36 cellular contexts compared by ENCODE assay signal in genomic region chr1:58626293-58626692, GRCh38. TPM values are rescaled to one million over a fixed set of nuclear protein-coding genes. Genes with fewer than 3 reads are reported as not detected.
"Had no signal": no experiment of that assay in that cellular context is flagged by ENCODE, and none has a peak within 500 bp of the region (broad histone marks: within the 10 kb centered on the region; RNA-seq: fewer than 3 reads in every experiment).

No MANE protein-coding gene starts in this region.

- H3K27ac ChIP-seq: adrenal gland, body of pancreas, cardiac muscle cell, colonic mucosa, gastroesophageal sphincter had no signal

- H3K4me1 ChIP-seq: adrenal gland, body of pancreas, colonic mucosa, gastroesophageal sphincter had no signal

- H3K27ac Mint-ChIP-seq: activated CD4-positive, alpha-beta memory T cell treated with anti-CD3 and anti-CD28 coated beads for 36 hours; activated CD4-positive, alpha-beta T cell treated with anti-CD3 and anti-CD28 coated beads for 36 hours; activated CD4-positive, alpha-beta T cell treated with anti-CD3 and anti-CD28 coated beads, Interleukin-2, amount 10 ng/mL, durations not matched to agents 24 days and 14 days; activated CD8-positive, alpha-beta memory T cell treated with anti-CD3 and anti-CD28 coated beads, Interleukin-2, amount 10 ng/mL, durations not matched to agents 7 days and 5 days; activated CD8-positive, alpha-beta T cell treated with anti-CD3 and anti-CD28 coated beads, Interleukin-2, amount 10 ng/mL, durations not matched to agents 7 days and 5 days; activated naive CD4-positive, alpha-beta T cell treated with anti-CD3 and anti-CD28 coated beads for 36 hours; activated naive CD4-positive, alpha-beta T cell treated with anti-CD3 and anti-CD28 coated beads, Interleukin-2, amount 50 U/mL, for 24 hours; activated naive CD8-positive, alpha-beta T cell treated with anti-CD3 and anti-CD28 coated beads for 36 hours; activated naive CD8-positive, alpha-beta T cell treated with anti-CD3 and anti-CD28 coated beads, Interleukin-2, amount 50 U/mL, for 24 hours; activated T-helper 1 cell treated with anti-CD3 and anti-CD28 coated beads, Interleukin-12 subunit alpha, Interleukin-12 subunit beta, Interleukin-2, Interleukin-4 antibody, amounts not matched to agents 30 ng/mL and 10 ng/mL and 1 ng/mL, durations not matched to agents 14 hours and 24 hours and 36 hours; activated T-helper 2 cell treated with anti-CD3 and anti-CD28 coated beads, Interferon-gamma antibody, Interleukin-2, Interleukin-4, amounts not matched to agents 10 μg/mL and 5 μg/mL and 100 μg/mL, durations not matched to agents 14 hours and 24 hours and 36 hours; T-helper 17 cell; T-helper 2 cell treated with Interferon-gamma antibody and Interleukin-4, amounts not matched to agents 5 μg/mL and 100 μg/mL, for 36 hours had no signal

- H3K4me3 ChIP-seq: adrenal gland, body of pancreas, cardiac muscle cell, colonic mucosa, esophagus squamous epithelium, gastroesophageal sphincter had no signal

- H3K4me3 Mint-ChIP-seq: activated CD4-positive, alpha-beta memory T cell treated with anti-CD3 and anti-CD28 coated beads for 36 hours; activated CD4-positive, alpha-beta T cell treated with anti-CD3 and anti-CD28 coated beads for 36 hours; activated CD4-positive, alpha-beta T cell treated with anti-CD3 and anti-CD28 coated beads, Interleukin-2, amount 10 ng/mL, durations not matched to agents 24 days and 14 days; activated CD8-positive, alpha-beta memory T cell treated with anti-CD3 and anti-CD28 coated beads, Interleukin-2, amount 10 ng/mL, durations not matched to agents 7 days and 5 days; activated CD8-positive, alpha-beta T cell treated with anti-CD3 and anti-CD28 coated beads, Interleukin-2, amount 10 ng/mL, durations not matched to agents 7 days and 5 days; activated naive CD4-positive, alpha-beta T cell treated with anti-CD3 and anti-CD28 coated beads for 36 hours; activated naive CD4-positive, alpha-beta T cell treated with anti-CD3 and anti-CD28 coated beads, Interleukin-2, amount 50 U/mL, for 24 hours; activated naive CD8-positive, alpha-beta T cell treated with anti-CD3 and anti-CD28 coated beads for 36 hours; activated naive CD8-positive, alpha-beta T cell treated with anti-CD3 and anti-CD28 coated beads, Interleukin-2, amount 50 U/mL, for 24 hours; activated T-helper 1 cell treated with anti-CD3 and anti-CD28 coated beads, Interleukin-12 subunit alpha, Interleukin-12 subunit beta, Interleukin-2, Interleukin-4 antibody, amounts not matched to agents 30 ng/mL and 10 ng/mL and 1 ng/mL, durations not matched to agents 14 hours and 24 hours and 36 hours; T-helper 17 cell; T-helper 2 cell treated with Interferon-gamma antibody and Interleukin-4, amounts not matched to agents 5 μg/mL and 100 μg/mL, for 36 hours had no signal

- H3K9me3 ChIP-seq: adrenal gland, body of pancreas, colonic mucosa, esophagus squamous epithelium had no signal

- ATAC-seq: activated CD4-positive, alpha-beta T cell treated with anti-CD3 and anti-CD28 coated beads for 36 hours; activated CD8-positive, alpha-beta memory T cell treated with anti-CD3 and anti-CD28 coated beads, Interleukin-2, amount 10 ng/mL, durations not matched to agents 7 days and 5 days; activated CD8-positive, alpha-beta T cell treated with anti-CD3 and anti-CD28 coated beads, Interleukin-2, amount 10 ng/mL, durations not matched to agents 7 days and 5 days; activated naive CD8-positive, alpha-beta T cell treated with anti-CD3 and anti-CD28 coated beads, Interleukin-2, amount 50 U/mL, for 24 hours; body of pancreas; gastroesophageal sphincter; T-helper 17 cell had no signal

- H3K27me3 ChIP-seq: adrenal gland, body of pancreas, cardiac muscle cell, colonic mucosa, esophagus squamous epithelium, gastroesophageal sphincter had no signal

- DNase-seq: activated CD4-positive, alpha-beta memory T cell treated with anti-CD3 and anti-CD28 coated beads for 36 hours; activated CD4-positive, alpha-beta T cell treated with anti-CD3 and anti-CD28 coated beads for 36 hours; activated CD4-positive, alpha-beta T cell treated with anti-CD3 and anti-CD28 coated beads, Interleukin-2, amount 10 ng/mL, durations not matched to agents 24 days and 14 days; activated CD4-positive, CD25-positive, alpha-beta regulatory T cell; activated CD4-positive, CD25-positive, alpha-beta regulatory T cell treated with anti-CD3 and anti-CD28 coated beads, Interleukin-2, amount 50 U/mL, for 72 hours; activated CD8-positive, alpha-beta memory T cell treated with anti-CD3 and anti-CD28 coated beads, Interleukin-2, amount 10 ng/mL, durations not matched to agents 7 days and 5 days; activated CD8-positive, alpha-beta memory T cell treated with anti-CD3 and anti-CD28 coated beads, Interleukin-2, amount 50 U/mL, for 4 hours; activated CD8-positive, alpha-beta T cell treated with anti-CD3 and anti-CD28 coated beads, Interleukin-2, amount 10 ng/mL, durations not matched to agents 7 days and 5 days; activated effector memory CD4-positive, alpha-beta T cell treated with anti-CD3 and anti-CD28 coated beads, Interleukin-2, amount 50 U/mL, for 16 hours; activated naive CD4-positive, alpha-beta T cell treated with anti-CD3 and anti-CD28 coated beads for 36 hours; activated naive CD8-positive, alpha-beta T cell treated with anti-CD3 and anti-CD28 coated beads for 36 hours; activated naive CD8-positive, alpha-beta T cell treated with anti-CD3 and anti-CD28 coated beads, Interleukin-2, amount 50 U/mL, for 24 hours; activated T-cell treated with anti-CD3 and anti-CD28 coated beads, Interleukin-2, amount 50 U/mL, for 1 hour; activated T-cell treated with anti-CD3 and anti-CD28 coated beads, Interleukin-2, amount 50 U/mL, for 48 hours; adrenal gland; amygdala; aorta; body of pancreas; central memory CD4-positive, alpha-beta T cell; cerebellar nuclear complex; colonic mucosa; effector CD8-positive, alpha-beta T cell; esophagus squamous epithelium; foreskin melanocyte; T-helper 1 cell; T-helper 17 cell; T1000 had no signal

- H3K27me3 Mint-ChIP-seq: activated naive CD4-positive, alpha-beta T cell treated with anti-CD3 and anti-CD28 coated beads, Interleukin-2, amount 50 U/mL, for 24 hours; activated naive CD8-positive, alpha-beta T cell treated with anti-CD3 and anti-CD28 coated beads for 36 hours; activated naive CD8-positive, alpha-beta T cell treated with anti-CD3 and anti-CD28 coated beads, Interleukin-2, amount 50 U/mL, for 24 hours had no signal

- H3K9me3 Mint-ChIP-seq: activated CD4-positive, alpha-beta memory T cell treated with anti-CD3 and anti-CD28 coated beads for 36 hours; activated CD4-positive, alpha-beta T cell treated with anti-CD3 and anti-CD28 coated beads, Interleukin-2, amount 10 ng/mL, durations not matched to agents 24 days and 14 days; activated naive CD4-positive, alpha-beta T cell treated with anti-CD3 and anti-CD28 coated beads for 36 hours; activated naive CD8-positive, alpha-beta T cell treated with anti-CD3 and anti-CD28 coated beads for 36 hours; activated naive CD8-positive, alpha-beta T cell treated with anti-CD3 and anti-CD28 coated beads, Interleukin-2, amount 50 U/mL, for 24 hours; activated T-helper 1 cell treated with anti-CD3 and anti-CD28 coated beads, Interleukin-12 subunit alpha, Interleukin-12 subunit beta, Interleukin-2, Interleukin-4 antibody, amounts not matched to agents 30 ng/mL and 10 ng/mL and 1 ng/mL, durations not matched to agents 14 hours and 24 hours and 36 hours; activated T-helper 2 cell treated with anti-CD3 and anti-CD28 coated beads, Interferon-gamma antibody, Interleukin-2, Interleukin-4, amounts not matched to agents 10 μg/mL and 5 μg/mL and 100 μg/mL, durations not matched to agents 14 hours and 24 hours and 36 hours; T-helper 2 cell treated with Interferon-gamma antibody and Interleukin-4, amounts not matched to agents 5 μg/mL and 100 μg/mL, for 36 hours had no signal

- H3K36me3 ChIP-seq: adrenal gland, cardiac muscle cell, colonic mucosa, esophagus squamous epithelium, gastroesophageal sphincter had no signal

- FAIRE-seq: endometrium, endothelial cell of umbilical vein had no signal

- H3K36me3 Mint-ChIP-seq: activated CD4-positive, alpha-beta memory T cell treated with anti-CD3 and anti-CD28 coated beads for 36 hours; activated CD8-positive, alpha-beta memory T cell treated with anti-CD3 and anti-CD28 coated beads, Interleukin-2, amount 10 ng/mL, durations not matched to agents 7 days and 5 days; activated naive CD4-positive, alpha-beta T cell treated with anti-CD3 and anti-CD28 coated beads, Interleukin-2, amount 50 U/mL, for 24 hours; activated naive CD8-positive, alpha-beta T cell treated with anti-CD3 and anti-CD28 coated beads for 36 hours had no signal

- H3K4me1 Mint-ChIP-seq: activated CD4-positive, alpha-beta T cell treated with anti-CD3 and anti-CD28 coated beads for 36 hours; activated CD4-positive, alpha-beta T cell treated with anti-CD3 and anti-CD28 coated beads, Interleukin-2, amount 10 ng/mL, durations not matched to agents 24 days and 14 days; activated CD8-positive, alpha-beta memory T cell treated with anti-CD3 and anti-CD28 coated beads, Interleukin-2, amount 10 ng/mL, durations not matched to agents 7 days and 5 days; activated naive CD4-positive, alpha-beta T cell treated with anti-CD3 and anti-CD28 coated beads, Interleukin-2, amount 50 U/mL, for 24 hours; activated naive CD8-positive, alpha-beta T cell treated with anti-CD3 and anti-CD28 coated beads for 36 hours had no signal

RNA-seq across cellular contexts. Expression of gene TACSTD2, which starts 49.2 kb away (rescaled TPM):
- total RNA-seq: activated CD4-positive, alpha-beta memory T cell treated with anti-CD3 and anti-CD28 coated beads for 36 hours; activated CD4-positive, alpha-beta T cell treated with anti-CD3 and anti-CD28 coated beads, Interleukin-2, amount 10 ng/mL, durations not matched to agents 24 days and 14 days; activated CD8-positive, alpha-beta memory T cell treated with anti-CD3 and anti-CD28 coated beads for 36 hours; activated CD8-positive, alpha-beta memory T cell treated with anti-CD3 and anti-CD28 coated beads, Interleukin-2, amount 10 ng/mL, durations not matched to agents 7 days and 5 days; activated CD8-positive, alpha-beta T cell treated with anti-CD3 and anti-CD28 coated beads, Interleukin-2, amount 10 ng/mL, durations not matched to agents 7 days and 5 days; activated naive CD4-positive, alpha-beta T cell treated with anti-CD3 and anti-CD28 coated beads for 36 hours; activated T-helper 1 cell treated with anti-CD3 and anti-CD28 coated beads, Interleukin-12 subunit alpha, Interleukin-12 subunit beta, Interleukin-2, Interleukin-4 antibody, amounts not matched to agents 30 ng/mL and 10 ng/mL and 1 ng/mL, durations not matched to agents 14 hours and 24 hours and 36 hours; cardiac muscle cell had no signal
